ENCODE assay signal across 12 cellular contexts in the genomic region with DNA sequence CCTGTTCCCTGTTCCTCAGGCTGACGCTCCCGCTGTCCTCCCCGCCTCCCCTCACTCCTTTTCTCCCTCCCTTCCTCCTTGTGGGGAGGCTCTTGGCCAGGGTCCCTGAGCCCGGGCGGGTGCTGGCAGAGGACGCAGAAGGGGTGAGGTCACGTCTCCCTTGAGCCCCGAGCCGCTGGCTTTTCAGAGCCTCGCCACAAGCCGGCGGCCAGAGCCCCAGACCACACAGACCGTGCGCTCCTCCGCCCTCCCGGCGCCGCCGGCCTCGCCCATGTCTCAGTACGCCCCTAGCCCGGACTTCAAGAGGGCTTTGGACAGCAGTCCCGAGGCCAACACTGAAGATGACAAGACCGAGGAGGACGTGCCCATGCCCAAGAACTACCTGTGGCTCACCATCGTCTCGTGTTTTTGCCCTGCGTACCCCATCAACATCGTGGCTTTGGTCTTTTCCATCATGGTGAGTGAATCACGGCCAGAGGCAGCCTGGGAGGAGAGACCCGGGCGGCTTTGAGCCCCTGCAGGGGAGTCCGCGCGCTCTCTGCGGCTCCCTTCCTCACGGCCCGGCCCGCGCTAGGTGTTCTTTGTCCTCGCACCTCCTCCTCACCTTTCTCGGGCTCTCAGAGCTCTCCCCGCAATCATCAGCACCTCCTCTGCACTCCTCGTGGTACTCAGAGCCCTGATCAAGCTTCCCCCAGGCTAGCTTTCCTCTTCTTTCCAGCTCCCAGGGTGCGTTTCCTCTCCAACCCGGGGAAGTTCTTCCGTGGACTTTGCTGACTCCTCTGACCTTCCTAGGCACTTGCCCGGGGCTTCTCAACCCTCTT. TPM values are rescaled to one million over a fixed set of nuclear protein-coding genes. Genes with fewer than 3 reads are reported as not detected.
DNase-seq lines count a peak whose midpoint lies in the region; ATAC-seq and TF ChIP-seq lines count a peak whose summit lies in the region.
"Had no signal": no experiment of that assay in that cellular context is flagged by ENCODE, and none has a peak within 500 bp of the region (broad histone marks: within the 10 kb centered on the region; RNA-seq: fewer than 3 reads in every experiment).

Gene TMEM233, plus strand, starts transcription at position 197 of the 821 bp plus-strand sequence. Its CDS starts 75 bp downstream, at position 272.

- H3K4me1 ChIP-seq in iPS DF 6.9 (ENCODE audit: control insufficient read depth, insufficient read depth, low read length) (0 out of 2 replicates have a peak, but pooled peaks cover 1% of the 10 kb centered on the region), rectal smooth muscle tissue (ENCODE audit: control insufficient read depth, insufficient read depth, low read length) (no peaks in the 10 kb centered on the region)

- H3K9ac ChIP-seq in rectal smooth muscle tissue (ENCODE audit: low read length), result no peak within 1 kb of the TSS

- no peaks in the 10 kb centered on the region for H3K9me3 ChIP-seq in WERI-Rb-1 (ENCODE audit: severe bottlenecking)
- H3K9me3 ChIP-seq in iPS DF 6.9 (ENCODE audit: control insufficient read depth, insufficient read depth, low read length), result no peaks in the 10 kb centered on the region

- ATAC-seq in HG02852 (IDR thresholded peaks at IDR 0.05; ENCODE audit: unreplicated experiment), result no peak
- ATAC-seq: activated CD8-positive, alpha-beta T cell treated with anti-CD3 and anti-CD28 coated beads, Interleukin-2, amount 10 ng/mL, durations not matched to agents 7 days and 5 days had no signal

- H3K27me3 ChIP-seq in WERI-Rb-1 (ENCODE audit: insufficient read depth, low read depth, severe bottlenecking) (peaks cover 12% of the 10 kb centered on the region), iPS DF 6.9 (ENCODE audit: control insufficient read depth, insufficient read depth, low read length) (peaks cover 40% of the 10 kb centered on the region), rectal smooth muscle tissue (ENCODE audit: control insufficient read depth, insufficient read depth, low read length) (peaks cover 5% of the 10 kb centered on the region)

- peaks cover 9% of the 10 kb centered on the region for H3K4me1 Mint-ChIP-seq in activated T-helper 2 cell treated with anti-CD3 and anti-CD28 coated beads, Interferon-gamma antibody, Interleukin-2, Interleukin-4, amounts not matched to agents 10 μg/mL and 5 μg/mL and 100 μg/mL, durations not matched to agents 14 hours and 24 hours and 36 hours (ENCODE audit: low read depth)
- H3K4me1 Mint-ChIP-seq in HFFc6 (ENCODE audit: low read depth) (peaks cover 7% of the 10 kb centered on the region), immature natural killer cell (peaks cover 6 to 9% of the 10 kb centered on the region in 2 donors)

- no peaks in the 10 kb centered on the region for H3K36me3 ChIP-seq in WERI-Rb-1
- H3K36me3 ChIP-seq in iPS DF 6.9 (ENCODE audit: control insufficient read depth, insufficient read depth, low read length), result no peaks in the 10 kb centered on the region
- H3K36me3 ChIP-seq in rectal smooth muscle tissue (ENCODE audit: control insufficient read depth, insufficient read depth, low read length), result no peaks in the 10 kb centered on the region

- no peaks in the 10 kb centered on the region for H3K9me3 Mint-ChIP-seq in activated T-helper 2 cell treated with anti-CD3 and anti-CD28 coated beads, Interferon-gamma antibody, Interleukin-2, Interleukin-4, amounts not matched to agents 10 μg/mL and 5 μg/mL and 100 μg/mL, durations not matched to agents 14 hours and 24 hours and 36 hours
- H3K9me3 Mint-ChIP-seq in HFFc6 (no peaks in the 10 kb centered on the region; the same call in 1 of the 2 replicates), immature natural killer cell (peaks cover 0 to 5% (median 0%) of the 10 kb centered on the region in 6 donors)

- intact Hi-C loops in activated T-helper 2 cell treated with anti-CD3 and anti-CD28 coated beads, Interferon-gamma antibody, Interleukin-2, Interleukin-4, amounts not matched to agents 10 μg/mL and 5 μg/mL and 100 μg/mL, durations not matched to agents 14 hours and 24 hours and 36 hours (cut with micrococcal nuclease), result no loop called here

- H3K36me3 Mint-ChIP-seq in activated T-helper 2 cell treated with anti-CD3 and anti-CD28 coated beads, Interferon-gamma antibody, Interleukin-2, Interleukin-4, amounts not matched to agents 10 μg/mL and 5 μg/mL and 100 μg/mL, durations not matched to agents 14 hours and 24 hours and 36 hours (ENCODE audit: low read depth), result no peaks in the 10 kb centered on the region
- no peaks in the 10 kb centered on the region for H3K36me3 Mint-ChIP-seq in HFFc6 (ENCODE audit: low read depth)
- no peaks in the 10 kb centered on the region for H3K36me3 Mint-ChIP-seq in immature natural killer cell

- WGBS in iPS DF 6.9 (ENCODE audit: insufficient coverage, insufficient read length), result no CpG with 5 or more reads among the region's 48 CpGs

- H3K4me3 Mint-ChIP-seq in activated T-helper 2 cell treated with anti-CD3 and anti-CD28 coated beads, Interferon-gamma antibody, Interleukin-2, Interleukin-4, amounts not matched to agents 10 μg/mL and 5 μg/mL and 100 μg/mL, durations not matched to agents 14 hours and 24 hours and 36 hours (ENCODE audit: low read depth), result no peak within 1 kb of the TSS
- H3K4me3 Mint-ChIP-seq in HFFc6 (no peak within 1 kb of the TSS), immature natural killer cell (no peak within 1 kb of the TSS)
- H3K4me3 Mint-ChIP-seq: activated CD8-positive, alpha-beta T cell treated with anti-CD3 and anti-CD28 coated beads, Interleukin-2, amount 10 ng/mL, durations not matched to agents 7 days and 5 days had no signal

- H3K4me3 ChIP-seq in WERI-Rb-1 (ENCODE audit: low read depth, low read length), result peak within 1 kb of the TSS; percentile 40
- H3K4me3 ChIP-seq in iPS DF 6.9 (ENCODE audit: low read length), result peak within 1 kb of the TSS; percentile 45
- H3K4me3 ChIP-seq in rectal smooth muscle tissue (ENCODE audit: low read length), result peak within 1 kb of the TSS; percentile 19

- no peak within 1 kb of the TSS for H3K27ac Mint-ChIP-seq in activated T-helper 2 cell treated with anti-CD3 and anti-CD28 coated beads, Interferon-gamma antibody, Interleukin-2, Interleukin-4, amounts not matched to agents 10 μg/mL and 5 μg/mL and 100 μg/mL, durations not matched to agents 14 hours and 24 hours and 36 hours
- H3K27ac Mint-ChIP-seq in HFFc6 (no peak within 1 kb of the TSS), immature natural killer cell (no peak within 1 kb of the TSS)
- H3K27ac Mint-ChIP-seq: activated CD8-positive, alpha-beta T cell treated with anti-CD3 and anti-CD28 coated beads, Interleukin-2, amount 10 ng/mL, durations not matched to agents 7 days and 5 days had no signal

- DNase-seq in GM03348 (ENCODE audit: low spot score) (peak; percentile 11), WERI-Rb-1 (peak; percentile 22), iPS DF 6.9 (ENCODE audit: low read depth, low spot score) (no peak), HFFc6 (no peak), immature natural killer cell (no peak)
- DNase-seq in activated T-helper 2 cell treated with anti-CD3 and anti-CD28 coated beads, Interferon-gamma antibody, Interleukin-2, Interleukin-4, amounts not matched to agents 10 μg/mL and 5 μg/mL and 100 μg/mL, durations not matched to agents 14 hours and 24 hours and 36 hours (ENCODE audit: low spot score), result no peak
- DNase-seq: activated CD8-positive, alpha-beta T cell treated with anti-CD3 and anti-CD28 coated beads, Interleukin-2, amount 10 ng/mL, durations not matched to agents 7 days and 5 days; DMS153; SHP77 had no signal

- TF ChIP-seq CTCF in WERI-Rb-1 (IDR thresholded peaks at IDR 0.05; ENCODE audit: low read depth, low read length) (no peak), HFFc6 (IDR thresholded peaks at IDR 0.05) (no peak)

- H3K27me3 Mint-ChIP-seq in activated T-helper 2 cell treated with anti-CD3 and anti-CD28 coated beads, Interferon-gamma antibody, Interleukin-2, Interleukin-4, amounts not matched to agents 10 μg/mL and 5 μg/mL and 100 μg/mL, durations not matched to agents 14 hours and 24 hours and 36 hours (ENCODE audit: low read depth), result peaks cover 65% of the 10 kb centered on the region
- peaks cover 11% of the 10 kb centered on the region for H3K27me3 Mint-ChIP-seq in HFFc6 (ENCODE audit: insufficient read depth)
- peaks cover 16 to 32% (median 25%) of the 10 kb centered on the region in 3 donors for H3K27me3 Mint-ChIP-seq in immature natural killer cell (ENCODE audit: low read depth in 3 of 3)

- H3K27ac ChIP-seq in WERI-Rb-1 (no peak within 1 kb of the TSS), iPS DF 6.9 (ENCODE audit: low read length) (no peak within 1 kb of the TSS), rectal smooth muscle tissue (ENCODE audit: low read depth, low read length) (no peak within 1 kb of the TSS)

RNA-seq across cellular contexts. Expression of gene TMEM233, which starts in this region (rescaled TPM):
- total RNA-seq in activated T-helper 2 cell treated with anti-CD3 and anti-CD28 coated beads, Interferon-gamma antibody, Interleukin-2, Interleukin-4, amounts not matched to agents 10 μg/mL and 5 μg/mL and 100 μg/mL, durations not matched to agents 14 hours and 24 hours and 36 hours, result not detected in 2 replicates
- total RNA-seq in HFFc6 (2021; fragmentation: NEBNext Ultra II Directional; extraction: Animal tissue kit (Norgen Biotek cat#: 25700)), result not detected
- polyA plus RNA-seq in immature natural killer cell, result not detected
- total RNA-seq: activated CD8-positive, alpha-beta T cell treated with anti-CD3 and anti-CD28 coated beads, Interleukin-2, amount 10 ng/mL, durations not matched to agents 7 days and 5 days; mononuclear cell had no signal

Comparison
In these comparisons a context has a peak if more than half of its experiments do, and no peak if none do; other contexts are left out.
1. DNase-seq: peak in GM03348 (single experiment) and WERI-Rb-1 (single experiment); none in iPS DF 6.9 (single experiment), activated T-helper 2 cell treated with anti-CD3 and anti-CD28 coated beads, Interferon-gamma antibody, Interleukin-2, Interleukin-4, amounts not matched to agents 10 μg/mL and 5 μg/mL and 100 μg/mL, durations not matched to agents 14 hours and 24 hours and 36 hours (single experiment), HFFc6 (single experiment) and immature natural killer cell (0 of 3).
2. Peak in every context shown above with its lines, with median percentiles within 50 percentile points of each other: H3K4me3 ChIP-seq.